9 cellular contexts compared by ENCODE assay signal in the genomic region with DNA sequence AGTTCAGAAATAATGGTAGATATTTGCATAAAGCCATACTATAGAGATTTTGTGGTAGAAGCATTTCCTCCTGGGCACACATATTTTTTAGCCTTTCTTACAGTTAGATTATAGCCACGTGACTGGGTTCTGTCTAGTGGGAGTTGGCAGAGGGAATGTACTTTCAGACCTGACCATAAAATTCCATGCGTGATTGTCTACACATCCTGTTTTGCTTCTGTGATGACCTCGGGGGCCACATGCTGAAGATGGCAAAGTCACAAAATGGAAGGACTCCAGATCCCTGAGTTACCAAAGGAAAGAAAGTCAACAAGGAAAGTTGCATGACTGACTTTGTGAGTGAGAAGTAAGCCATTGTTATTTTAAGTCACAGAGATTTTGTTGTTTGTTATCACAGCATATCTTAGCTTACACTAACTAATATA. TPM values are rescaled to one million over a fixed set of nuclear protein-coding genes. Genes with fewer than 3 reads are reported as not detected.
DNase-seq lines count a peak whose midpoint lies in the region; ATAC-seq and TF ChIP-seq lines count a peak whose summit lies in the region.
"Had no signal": no experiment of that assay in that cellular context is flagged by ENCODE, and none has a peak within 500 bp of the region (broad histone marks: within the 10 kb centered on the region; RNA-seq: fewer than 3 reads in every experiment).

No MANE protein-coding gene starts in this region.

- no peaks in the 10 kb centered on the region for H3K9me3 ChIP-seq in osteoblast (ENCODE audit: low read depth, low read length)
- H3K9me3 ChIP-seq: SJSA1 had no signal

- no peaks in the 10 kb centered on the region for H3K36me3 ChIP-seq in osteoblast (ENCODE audit: insufficient read depth, low read length)
- H3K36me3 ChIP-seq: SJSA1 had no signal

- no peaks in the 10 kb centered on the region for H3K79me2 ChIP-seq in osteoblast (ENCODE audit: insufficient read depth, low read length)

- H3K4me3 ChIP-seq in osteoblast (ENCODE audit: insufficient read depth, low read length): no peak overlapping the region
- H3K4me3 ChIP-seq: SJSA1 had no signal

- ATAC-seq in GM18909 (IDR thresholded peaks at IDR 0.05; ENCODE audit: poor library complexity, unreplicated experiment): peak; percentile 59

- TF ChIP-seq CTCF in osteoblast (IDR thresholded peaks at IDR 0.05; ENCODE audit: extremely low read depth, low read depth, low read length): no peak

- H2AFZ ChIP-seq in osteoblast (ENCODE audit: low read length): peak overlapping the region; percentile 54

- peaks cover 9% of the 10 kb centered on the region for H3K4me1 ChIP-seq in osteoblast (ENCODE audit: insufficient read depth, low read length)
- H3K4me1 ChIP-seq: SJSA1 had no signal

- H3K4me2 ChIP-seq in osteoblast (ENCODE audit: insufficient read depth, low read length): no peak overlapping the region

- H3K27ac ChIP-seq in osteoblast (ENCODE audit: low read depth, low read length): no peak overlapping the region
- H3K27ac ChIP-seq: SJSA1 had no signal

- no peaks in the 10 kb centered on the region for H3K27me3 ChIP-seq in osteoblast (ENCODE audit: insufficient read depth, low read length)
- H3K27me3 ChIP-seq: SJSA1 had no signal

- DNase-seq in MV-4-11 (lab: John Stamatoyannopoulos, UW) (peak; percentile 11), dermis microvascular lymphatic vessel endothelial cell (ENCODE audit: low read depth in 2 of 2) (peak; percentile 88 to 94), osteoblast (ENCODE audit: insufficient read length, low spot score, missing footprints) (peak; percentile 79), UCSD-AML1 (lab: John Stamatoyannopoulos, UW; ENCODE audit: unreplicated experiment) (no peak), DMS 273 treated with DMSO at 0.1 percent for 48 hours (lab: John Stamatoyannopoulos, UW) (no peak), NCI-H748 treated with DMSO at 0.1 percent for 48 hours (lab: John Stamatoyannopoulos, UW) (no peak), T-helper 2 cell (no peak)

- no peaks in the 10 kb centered on the region for H4K20me1 ChIP-seq in osteoblast (ENCODE audit: insufficient read depth, low read length)

RNA-seq across cellular contexts. Expression of a gene that starts 14.6 kb away (rescaled TPM):
- total RNA-seq in dermis microvascular lymphatic vessel endothelial cell (9.2 and 11.5 TPM in 2 replicates), osteoblast (25.0 and 25.3 TPM in 2 replicates)

RNA-seq across cellular contexts. Expression of a gene that starts 44.0 kb away (rescaled TPM):
- total RNA-seq in dermis microvascular lymphatic vessel endothelial cell (9.4 and 10.2 TPM in 2 replicates), osteoblast (11.5 and 13.4 TPM in 2 replicates)

RNA-seq across cellular contexts. Expression of a gene that starts 49.0 kb away (rescaled TPM):
- 21.6 and 23.0 TPM in 2 replicates for total RNA-seq in dermis microvascular lymphatic vessel endothelial cell
- total RNA-seq in osteoblast: 25.6 and 26.8 TPM in 2 replicates

Comparison
In these comparisons a context has a peak if more than half of its experiments do, and no peak if none do; other contexts are left out.
1. DNase-seq: peak in MV-4-11 (single experiment), dermis microvascular lymphatic vessel endothelial cell (2 of 2) and osteoblast (single experiment); none in UCSD-AML1 (single experiment), DMS 273 treated with DMSO at 0.1 percent for 48 hours (single experiment), NCI-H748 treated with DMSO at 0.1 percent for 48 hours (single experiment) and T-helper 2 cell (0 of 5).